8 cellular contexts compared by ENCODE assay signal in genomic region chr14:77707355-77707723, GRCh38. TPM values are rescaled to one million over a fixed set of nuclear protein-coding genes. Genes with fewer than 3 reads are reported as not detected.
DNase-seq lines count a peak whose midpoint lies in the region; ATAC-seq and TF ChIP-seq lines count a peak whose summit lies in the region.

No MANE protein-coding gene starts in this region.

- H3K9me3 Mint-ChIP-seq in chondrocyte (ENCODE audit: low read depth), result no peaks in the 10 kb centered on the region

- H4K20me1 ChIP-seq in DND-41 (ENCODE audit: insufficient read depth, low read length) (peaks cover 19% of the 10 kb centered on the region; the same call in 1 of the 2 replicates), OCI-LY7 (ENCODE audit: insufficient read depth, low read length) (peaks cover 28% of the 10 kb centered on the region)

- TF ChIP-seq CTCF in DND-41 (IDR thresholded peaks at IDR 0.05; ENCODE audit: borderline replicate concordance, extremely low read depth, low read length, poor library complexity, severe bottlenecking), result peak; percentile 43
- TF ChIP-seq CTCF in OCI-LY7 (conservative IDR thresholded peaks at IDR 0.05; ENCODE audit: low read length), result peak; percentile 72
- peak; percentile 77 for TF ChIP-seq CTCF in chondrocyte (IDR thresholded peaks at IDR 0.05)
- peak in 1 of 7 experiments; percentile 19 for TF ChIP-seq CTCF in stomach (IDR thresholded peaks at IDR 0.05)

- H3K4me1 ChIP-seq in DND-41 (ENCODE audit: insufficient read depth, low read length) (peaks cover 36% of the 10 kb centered on the region), OCI-LY7 (ENCODE audit: insufficient read depth, low read length, poor library complexity, severe bottlenecking) (peaks cover 31% of the 10 kb centered on the region), stomach (peaks cover 28 to 53% (median 38%) of the 10 kb centered on the region in 4 donors)

- no peaks in the 10 kb centered on the region for H3K27me3 ChIP-seq in DND-41 (ENCODE audit: insufficient read depth, low read length, poor library complexity)
- no peaks in the 10 kb centered on the region for H3K27me3 ChIP-seq in stomach

- H3K4me2 ChIP-seq in DND-41 (ENCODE audit: insufficient read depth, low read length), result peak overlapping the region; percentile 98
- peak overlapping the region; percentile 93 for H3K4me2 ChIP-seq in OCI-LY7 (ENCODE audit: low read length)

- peaks cover 50% of the 10 kb centered on the region for H3K36me3 ChIP-seq in DND-41 (ENCODE audit: insufficient read depth, low read length)
- H3K36me3 ChIP-seq in OCI-LY7 (ENCODE audit: insufficient read depth, low read length), result peaks cover 68% of the 10 kb centered on the region
- H3K36me3 ChIP-seq in stomach, result peaks cover 34 to 54% (median 53%) of the 10 kb centered on the region in 4 donors

- TSS peak; percentile 78 for BruUV-seq in OCI-LY7 (replicated peaks; lab: Mats Ljungman, UMichigan)

- H3K9me3 ChIP-seq in DND-41 (ENCODE audit: insufficient read depth, low read length, severe bottlenecking) (no peaks in the 10 kb centered on the region), OCI-LY7 (ENCODE audit: low read length) (no peaks in the 10 kb centered on the region), stomach (no peaks in the 10 kb centered on the region)

- peak overlapping the region; percentile 87 for H2AFZ ChIP-seq in DND-41 (ENCODE audit: low read depth, low read length)
- peak overlapping the region; percentile 99 for H2AFZ ChIP-seq in OCI-LY7 (ENCODE audit: low read length)

- H3K4me3 Mint-ChIP-seq in chondrocyte (ENCODE audit: unreplicated experiment), result peak overlapping the region; percentile 93

- H3K9me2 ChIP-seq in OCI-LY7 (ENCODE audit: insufficient read depth, low read length), result no peaks in the 10 kb centered on the region

- H3K4me3 ChIP-seq in DND-41 (ENCODE audit: low read depth in 1 of 2, low read length in 2 of 2) (peak overlapping the region; percentile 71 to 94), OCI-LY7 (ENCODE audit: low read depth, low read length, poor library complexity, severe bottlenecking) (peak overlapping the region; percentile 85), stomach (peak overlapping the region; percentile 89 to 100 (median 96))

- ATAC-seq in DND-41 (ENCODE audit: insufficient read depth, low read depth) (peak; percentile 33), GM19324 (IDR thresholded peaks at IDR 0.05; ENCODE audit: low FRiP score, unreplicated experiment) (peak; percentile 11), HG03342 (IDR thresholded peaks at IDR 0.05; ENCODE audit: unreplicated experiment) (peak; percentile 18)

- 0 to 2% (median 0%) methylated on average over 13 to 14 of the region's 14 CpGs for WGBS in stomach, 5 donors

- intact Hi-C loops in OCI-LY7 (cut with micrococcal nuclease; ENCODE audit: unreplicated experiment), result loop anchor here (5.0 kb wide), 2 partner anchors 50 to 95 kb away; partner anchors contain the start of gene ADCK1
- intact Hi-C loops in stomach (cut with DNase I; ENCODE audit: low total_unique reads), result no loop called here

- peak overlapping the region; percentile 75 for H3K9ac ChIP-seq in DND-41 (ENCODE audit: low read depth, low read length)

- no peak for TF ChIP-seq POLR2A in stomach (IDR thresholded peaks at IDR 0.05)

- H3K27ac ChIP-seq in DND-41 (ENCODE audit: low read length) (peak overlapping the region; percentile 84), OCI-LY7 (ENCODE audit: low read depth, low read length, poor library complexity, severe bottlenecking) (peak overlapping the region; percentile 41), stomach (peak overlapping the region; percentile 62 to 86 (median 82))

- TF ChIP-seq EP300 in stomach (IDR thresholded peaks at IDR 0.05), result no peak

- H3K79me2 ChIP-seq in DND-41 (ENCODE audit: insufficient read depth, low read length) (peaks cover 85% of the 10 kb centered on the region), OCI-LY7 (ENCODE audit: insufficient read depth, low read depth, low read length) (peaks cover 66% of the 10 kb centered on the region)

- no peak for DNase-seq in DND-41
- DNase-seq in OCI-LY7 (ENCODE audit: low spot score), result peak; percentile 23
- DNase-seq in chondrocyte (ENCODE audit: low spot score), result no peak
- peak; percentile 66 for DNase-seq in left kidney (ENCODE audit: low read depth, low spot score)
- DNase-seq in stomach, result no peak
- no peak for DNase-seq in GM19240 (ENCODE audit: insufficient read length, low spot score)

- no peaks in the 10 kb centered on the region for H3K27me3 Mint-ChIP-seq in chondrocyte (ENCODE audit: low read depth)

- peak overlapping the region; percentile 95 for H3K27ac Mint-ChIP-seq in chondrocyte (ENCODE audit: unreplicated experiment)

- peaks cover 36% of the 10 kb centered on the region for H3K4me1 Mint-ChIP-seq in chondrocyte (ENCODE audit: low read depth)

- POLR2A ChIA-PET in OCI-LY7 (lab: Charles Lee), result interaction anchor here (0.8 kb wide), 1 partner anchor 13 kb away, joined by 3 read pairs; no protein-coding TSS in a partner anchor

- H3K36me3 Mint-ChIP-seq in chondrocyte (ENCODE audit: low read depth), result peaks cover 5% of the 10 kb centered on the region

- CTCF ChIA-PET in OCI-LY7 (lab: Charles Lee; ENCODE audit: unreplicated experiment), result interaction anchor here (0.6 kb wide), 1 partner anchor 466 kb away, joined by 3 read pairs; no protein-coding TSS in a partner anchor

RNA-seq across cellular contexts. Expression of gene ALKBH1, which starts 0.5 kb away (rescaled TPM):
- 10.0 and 12.6 TPM in 2 replicates for total RNA-seq in OCI-LY7 (2014; rRNA removed; shearing (Covaris generic))
- total RNA-seq in OCI-LY7 (2022), result 16.2 and 19.4 TPM in 2 replicates
- total RNA-seq in chondrocyte, result 7.6 to 12.7 TPM (median 8.3 TPM) in 3 replicates
- total RNA-seq in stomach, result 10 to 100 TPM in 3 of 5 donors, 1 to 10 TPM in 1, not detected in 1; 7.0 to 21.6 (median 12.9) TPM
- 10 to 100 TPM in 1 of 3 donors, 1 to 10 TPM in 2; 5.7 to 10.2 (median 6.0) TPM for polyA plus RNA-seq in stomach

RNA-seq across cellular contexts. Expression of gene SLIRP, which starts 0.6 kb away (rescaled TPM):
- total RNA-seq in OCI-LY7 (2014; rRNA removed; shearing (Covaris generic)), result 147 and 252 TPM in 2 replicates
- total RNA-seq in OCI-LY7 (2022), result 129 and 159 TPM in 2 replicates
- total RNA-seq in chondrocyte, result 64.6 to 101 TPM (median 79.5 TPM) in 3 replicates
- 100 to 1,000 TPM in 4 of 5 donors, 10 to 100 TPM in 1; 36.8 to 450 (median 217) TPM for total RNA-seq in stomach
- 100 to 1,000 TPM; 391 to 419 (median 417) TPM for polyA plus RNA-seq in stomach

RNA-seq across cellular contexts. Expression of gene SNW1, which starts 53.6 kb away (rescaled TPM):
- total RNA-seq in OCI-LY7 (2014; rRNA removed; shearing (Covaris generic)), result 64.7 and 81.0 TPM in 2 replicates
- total RNA-seq in OCI-LY7 (2022) (107 and 113 TPM in 2 replicates), chondrocyte (54.8 to 63.0 TPM (median 61.7 TPM) in 3 replicates), stomach (100 to 1,000 TPM in 1 of 5 donors, 10 to 100 TPM in 3, 1 to 10 TPM in 1; 8.2 to 152 (median 49.8) TPM)
- 10 to 100 TPM; 33.2 to 62.6 (median 33.3) TPM for polyA plus RNA-seq in stomach

Comparison
In these comparisons a context has a peak if more than half of its experiments do, and no peak if none do; other contexts are left out.
1. DNase-seq: peak in OCI-LY7 (single experiment) and left kidney (single experiment); none in DND-41 (single experiment), chondrocyte (single experiment), stomach (single experiment) and GM19240 (single experiment).
2. Peak in every context shown above with its lines, with median percentiles within 50 percentile points of each other: ATAC-seq, H3K27ac ChIP-seq and H3K4me3 ChIP-seq.